In the genomic region with DNA sequence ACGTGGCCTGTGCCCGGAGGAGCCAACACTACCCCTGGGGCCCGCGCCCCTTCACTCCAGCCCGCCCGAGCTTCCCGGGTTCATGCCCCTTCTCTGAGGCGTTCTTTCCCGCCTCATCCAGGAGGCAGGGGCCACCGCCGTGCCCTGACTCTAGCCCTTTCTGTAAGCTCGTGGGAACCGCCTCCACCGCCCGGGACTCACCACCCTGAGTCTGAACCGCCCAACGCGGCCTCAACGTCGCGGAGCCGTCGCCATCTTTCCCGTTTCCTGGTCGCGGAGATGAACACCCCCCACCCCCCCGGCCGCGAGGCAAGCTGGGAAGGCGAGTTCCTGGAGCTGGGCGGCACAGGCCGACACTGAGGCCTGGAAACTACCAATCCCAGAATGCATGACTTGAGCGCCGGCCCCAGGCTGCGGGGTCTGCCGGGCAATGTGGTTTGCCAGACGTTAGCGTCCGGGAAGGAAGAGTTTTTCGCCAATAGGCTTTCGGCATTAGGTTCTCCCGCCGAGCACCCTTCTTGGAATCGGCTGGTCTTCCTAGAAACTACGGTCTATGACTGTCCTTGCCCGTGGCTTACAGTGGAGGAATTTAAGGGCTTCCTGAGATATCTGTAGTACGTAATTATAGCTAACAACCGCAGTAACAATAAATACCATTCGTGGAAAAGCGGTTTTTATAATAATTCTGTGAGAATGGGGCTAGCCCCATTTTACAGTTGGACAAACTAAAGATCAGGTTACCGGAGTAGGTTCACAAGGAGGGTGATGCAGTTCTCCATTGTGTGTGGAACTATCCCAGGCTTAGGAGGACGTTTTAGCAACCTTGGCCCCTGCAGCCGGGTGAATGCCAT, we compare ENCODE assay signal across 7 cellular contexts. TPM values are rescaled to one million over a fixed set of nuclear protein-coding genes. Genes with fewer than 3 reads are reported as not detected.
DNase-seq lines count a peak whose midpoint lies in the region; ATAC-seq, FAIRE-seq and TF ChIP-seq lines count a peak whose summit lies in the region.

A gene (minus strand): TSS at position 281 of the 851 bp plus-strand sequence. CDS start 6,381 bp downstream, outside the sequence.

- peaks cover 1% of the 10 kb centered on the region for H4K20me1 ChIP-seq in hepatocyte (ENCODE audit: insufficient read depth, poor library complexity, severe bottlenecking)

- H3K27me3 ChIP-seq in hepatocyte = no peaks in the 10 kb centered on the region

- in situ Hi-C loops in astrocyte of the cerebellum (cut with HindIII; ENCODE audit: low sequenced_read_pairs) = no loop called here

- peak; percentile 98 for DNase-seq in GM18507 (ENCODE audit: extremely low spot score, insufficient read length, low read depth)
- peak; percentile 96 for DNase-seq in NCI-H2029 treated with DMSO at 0.1 percent for 48 hours (lab: John Stamatoyannopoulos, UW)
- DNase-seq in T-helper 9 cell = peak; percentile 83
- DNase-seq in astrocyte of the cerebellum (ENCODE audit: low read depth) = peak; percentile 95
- DNase-seq in hepatocyte (ENCODE audit: low spot score) = peak; percentile 97
- peak; percentile 98 for DNase-seq in retina

- FAIRE-seq in GM18507 (lab: Jason Lieb, UNC) = peak; percentile 96

- H3K4me2 ChIP-seq in hepatocyte = peak within 1 kb of the TSS; percentile 82

- no peaks in the 10 kb centered on the region for H3K9me3 ChIP-seq in hepatocyte (ENCODE audit: low read depth)

- H3K4me3 ChIP-seq in astrocyte of the cerebellum (ENCODE audit: low read depth, low read length) (peak within 1 kb of the TSS; percentile 96), hepatocyte (peak within 1 kb of the TSS; percentile 71)

- H3K9me2 ChIP-seq in hepatocyte (replicated peaks; ENCODE audit: insufficient read depth) = no peaks in the 10 kb centered on the region

- peaks cover 47% of the 10 kb centered on the region for H3K79me2 ChIP-seq in hepatocyte

- peak; percentile 94 for ATAC-seq in HG02981 (IDR thresholded peaks at IDR 0.05; ENCODE audit: unreplicated experiment)

- H3K4me1 ChIP-seq in hepatocyte (ENCODE audit: insufficient read depth) = peaks cover 18% of the 10 kb centered on the region

- peak within 1 kb of the TSS; percentile 50 for H2AFZ ChIP-seq in hepatocyte

- no peaks in the 10 kb centered on the region for H3K36me3 ChIP-seq in hepatocyte (replicated peaks; ENCODE audit: insufficient read depth, low read depth)

- under 1% methylated on average over 46 of the region's 53 CpGs for WGBS in hepatocyte (ENCODE audit: low lambda C conversion rate, missing lambda C conversion rate)

- H3K27ac ChIP-seq in hepatocyte = peak within 1 kb of the TSS; percentile 76

- no peak for TF ChIP-seq CTCF in astrocyte of the cerebellum (IDR thresholded peaks at IDR 0.05; ENCODE audit: low read depth, low read length, missing control alignments)
- no peak for TF ChIP-seq CTCF in hepatocyte (IDR thresholded peaks at IDR 0.05; ENCODE audit: poor library complexity)

RNA-seq across cellular contexts. Expression of the gene that starts here (rescaled TPM):
- total RNA-seq in hepatocyte = 73.1 and 74.8 TPM in 2 replicates
- polyA plus RNA-seq in hepatocyte = 41.7 and 46.5 TPM in 2 replicates

Comparison
In these comparisons a context has a peak if more than half of its experiments do, and no peak if none do; other contexts are left out.
1. Peak in every context shown above with its lines: DNase-seq, ATAC-seq, H3K4me3 ChIP-seq and H3K27ac ChIP-seq.